ENCODE assay signal across 15 cellular contexts in genomic region chr15:27091270-27091940, GRCh38.
"Had no signal": no experiment of that assay in that cellular context is flagged by ENCODE, and none has a peak within 500 bp of the region (broad histone marks: within the 10 kb centered on the region; RNA-seq: fewer than 3 reads in every experiment).

No MANE protein-coding gene starts in this region.

- DNase-seq: activated CD4-positive, alpha-beta T cell treated with anti-CD3 and anti-CD28 coated beads for 1 hour; activated CD4-positive, alpha-beta T cell treated with anti-CD3 and anti-CD28 coated beads, Interleukin-2, amount 50 U/mL, for 4 hours; activated naive CD4-positive, alpha-beta T cell treated with Interleukin-2 at 50 U/mL for 16 hours; anterior cingulate cortex; dermis blood vessel endothelial cell; effector memory CD8-positive, alpha-beta T cell; glutamatergic neuron; right cardiac atrium; small intestine; stimulated activated naive CD8-positive, alpha-beta T cell treated with anti-CD3 and anti-CD28 coated beads, Interleukin-15, Interleukin-2, amounts not matched to agents 100 U/mL and 50 U/mL, for 24 hours; T-cell; T1000 had no signal

- H3K36me3 ChIP-seq: prostate gland, suprapubic skin had no signal

- H3K9me3 ChIP-seq: prostate gland had no signal

- ATAC-seq: activated T-helper 17 cell treated with anti-CD3 and anti-CD28 coated beads, Interleukin-2, amount 50 U/mL, for 72 hours; effector memory CD8-positive, alpha-beta T cell; stimulated activated naive CD8-positive, alpha-beta T cell treated with anti-CD3 and anti-CD28 coated beads, Interleukin-15, Interleukin-2, amounts not matched to agents 100 U/mL and 50 U/mL, for 24 hours; T-cell had no signal

- H3K27me3 ChIP-seq: suprapubic skin had no signal

- H3K27ac ChIP-seq: prostate gland, suprapubic skin had no signal

- H3K4me1 ChIP-seq: prostate gland, suprapubic skin had no signal

- H3K4me3 ChIP-seq: prostate gland, suprapubic skin had no signal
